In the genomic region with DNA sequence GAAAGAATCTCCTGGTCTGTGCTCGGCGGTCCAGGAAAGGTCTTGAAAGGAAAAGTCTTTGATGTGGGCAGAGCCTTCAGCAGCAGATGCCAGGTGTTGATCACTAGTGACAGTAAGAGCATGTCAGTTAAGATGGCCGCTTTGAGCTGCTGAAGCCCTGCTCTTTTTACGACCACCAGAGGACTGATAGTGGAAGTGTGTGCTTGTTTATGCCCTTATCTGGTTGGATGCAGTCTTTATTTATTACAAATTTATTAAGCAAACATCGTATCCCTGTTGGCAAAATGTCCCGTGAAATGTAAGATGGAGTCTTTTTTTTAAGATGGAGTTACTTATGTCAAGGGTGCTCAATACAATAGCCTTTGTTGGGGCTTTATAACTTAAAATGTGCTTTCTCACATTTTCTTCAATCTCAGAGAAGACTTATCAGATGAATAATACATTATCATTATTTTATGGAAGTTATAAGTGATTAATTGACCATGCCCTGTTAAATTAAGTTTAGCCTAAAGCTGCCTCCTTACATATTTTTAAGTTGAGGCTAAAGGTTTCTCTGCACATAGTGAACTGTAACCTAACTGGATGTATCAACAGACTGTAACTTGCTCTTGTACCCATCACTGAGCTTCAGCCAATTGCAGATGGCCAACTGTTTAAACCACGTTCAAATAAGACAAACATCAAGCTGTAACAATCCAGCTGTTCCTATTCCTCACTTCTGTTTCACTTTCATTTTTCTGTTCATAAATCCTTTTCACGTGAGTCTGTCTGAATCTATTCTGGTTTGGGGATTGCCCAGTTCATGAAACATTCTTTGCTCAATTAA, we compare ENCODE assay signal across 8 cellular contexts.
A peak's percentile ranks its signal among the peaks of the same experiment; 100 is the strongest.
DNase-seq lines count a peak whose midpoint lies in the region; ATAC-seq and TF ChIP-seq lines count a peak whose summit lies in the region.

No MANE protein-coding gene starts in this region.

- TF ChIP-seq CTCF in nephron progenitor cell (IDR thresholded peaks at IDR 0.05) (no peak), H9 (conservative IDR thresholded peaks at IDR 0.05) (no peak), ascending aorta (IDR thresholded peaks at IDR 0.05) (no peak)

- no peaks in the 10 kb centered on the region for H3K4me1 ChIP-seq in H9 (ENCODE audit: insufficient read depth, low read length)
- H3K4me1 ChIP-seq in ascending aorta: no peaks in the 10 kb centered on the region

- intact Hi-C loops in activated naive CD4-positive, alpha-beta T cell treated with anti-CD3 and anti-CD28 coated beads for 36 hours (cut with micrococcal nuclease): loop anchor here (1.0 to 5.0 kb wide), 6 partner anchors 49 to 1825 kb away; partner anchors contain the start of gene CCDC71L
- intact Hi-C loops in ascending aorta (cut with DNase I): no loop called here

- ATAC-seq in HG03045 (IDR thresholded peaks at IDR 0.05; ENCODE audit: unreplicated experiment): peak; percentile 53
- peak; percentile 59 for ATAC-seq in activated CD8-positive, alpha-beta T cell treated with anti-CD3 and anti-CD28 coated beads, Interleukin-2, amount 10 ng/mL, durations not matched to agents 7 days and 5 days

- no peaks in the 10 kb centered on the region for H3K36me3 Mint-ChIP-seq in activated naive CD4-positive, alpha-beta T cell treated with anti-CD3 and anti-CD28 coated beads for 36 hours (ENCODE audit: low read depth)
- no peaks in the 10 kb centered on the region for H3K36me3 Mint-ChIP-seq in activated CD8-positive, alpha-beta T cell treated with anti-CD3 and anti-CD28 coated beads, Interleukin-2, amount 10 ng/mL, durations not matched to agents 7 days and 5 days (ENCODE audit: low read depth)
- H3K36me3 Mint-ChIP-seq in nephron progenitor cell (ENCODE audit: low read depth) (no peaks in the 10 kb centered on the region), H9 (ENCODE audit: insufficient read depth in 1 of 3, low read depth in 3 of 3) (no peaks in the 10 kb centered on the region)

- H3K9ac ChIP-seq in H9 (ENCODE audit: extremely low read depth, insufficient read length, low read length): no peak overlapping the region

- H3K4me2 ChIP-seq in H9 (ENCODE audit: insufficient read depth, insufficient read length, low read length): no peak overlapping the region

- POLR2A ChIA-PET in activated CD8-positive, alpha-beta T cell treated with anti-CD3 and anti-CD28 coated beads, Interleukin-2, amount 10 ng/mL, durations not matched to agents 7 days and 5 days (lab: Charles Lee): interaction anchor here (0.8 kb wide), 1 partner anchor 110 kb away, joined by 3 read pairs; no protein-coding TSS in a partner anchor

- peak overlapping the region in 1 of 2 donors; percentile 19 for H3K4me3 ChIP-seq in ascending aorta

- peak overlapping the region; percentile 13 for H3K27ac Mint-ChIP-seq in activated naive CD4-positive, alpha-beta T cell treated with anti-CD3 and anti-CD28 coated beads for 36 hours
- H3K27ac Mint-ChIP-seq in activated CD8-positive, alpha-beta T cell treated with anti-CD3 and anti-CD28 coated beads, Interleukin-2, amount 10 ng/mL, durations not matched to agents 7 days and 5 days: peak overlapping the region; percentile 73
- H3K27ac Mint-ChIP-seq in nephron progenitor cell (peak overlapping the region; percentile 28), H9 (no peak overlapping the region; a peak in 1 of 7 replicates)

- H3K27ac ChIP-seq in H9 (ENCODE audit: insufficient read length, low read depth, low read length) (no peak overlapping the region), ascending aorta (no peak overlapping the region)

- H3K9me3 Mint-ChIP-seq in activated naive CD4-positive, alpha-beta T cell treated with anti-CD3 and anti-CD28 coated beads for 36 hours: no peaks in the 10 kb centered on the region
- no peaks in the 10 kb centered on the region for H3K9me3 Mint-ChIP-seq in activated CD8-positive, alpha-beta T cell treated with anti-CD3 and anti-CD28 coated beads, Interleukin-2, amount 10 ng/mL, durations not matched to agents 7 days and 5 days (ENCODE audit: insufficient read depth)
- H3K9me3 Mint-ChIP-seq in nephron progenitor cell: no peaks in the 10 kb centered on the region
- no peaks in the 10 kb centered on the region for H3K9me3 Mint-ChIP-seq in H9

- WGBS in H9 (ENCODE audit: extremely low coverage, insufficient read length, low lambda C conversion rate): no CpG with 5 or more reads among the region's 8 CpGs

- no peak overlapping the region for H3K4ac ChIP-seq in H9 (ENCODE audit: low read depth, low read length)

- H4K91ac ChIP-seq in H9 (ENCODE audit: insufficient read length, low read depth, low read length): no peak overlapping the region

- H2BK12ac ChIP-seq in H9 (ENCODE audit: insufficient read length, low read depth, low read length): no peak overlapping the region

- H3K9me3 ChIP-seq in H9 (ENCODE audit: control insufficient read depth, low read depth, low read length): no peaks in the 10 kb centered on the region
- no peaks in the 10 kb centered on the region for H3K9me3 ChIP-seq in ascending aorta

- H2BK5ac ChIP-seq in H9 (ENCODE audit: insufficient read length, low read length): no peak overlapping the region

- peaks cover 43% of the 10 kb centered on the region for H3K4me1 Mint-ChIP-seq in activated naive CD4-positive, alpha-beta T cell treated with anti-CD3 and anti-CD28 coated beads for 36 hours (ENCODE audit: low read depth)
- H3K4me1 Mint-ChIP-seq in activated CD8-positive, alpha-beta T cell treated with anti-CD3 and anti-CD28 coated beads, Interleukin-2, amount 10 ng/mL, durations not matched to agents 7 days and 5 days (ENCODE audit: low read depth): peaks cover 16% of the 10 kb centered on the region
- H3K4me1 Mint-ChIP-seq in nephron progenitor cell: no peaks in the 10 kb centered on the region
- no peaks in the 10 kb centered on the region for H3K4me1 Mint-ChIP-seq in H9

- H2AK5ac ChIP-seq in H9 (ENCODE audit: insufficient read length, low read length): no peak overlapping the region

- no peak overlapping the region for H2AFZ ChIP-seq in H9 (ENCODE audit: low read length)

- H2BK20ac ChIP-seq in H9 (ENCODE audit: low read depth, low read length, poor library complexity, severe bottlenecking): no peak overlapping the region

- H2BK15ac ChIP-seq in H9 (ENCODE audit: low read depth, low read length): no peak overlapping the region

- H3K79me2 ChIP-seq in H9 (ENCODE audit: insufficient read depth, low read length): no peaks in the 10 kb centered on the region

- peak overlapping the region; percentile 20 for H3K4me3 Mint-ChIP-seq in activated naive CD4-positive, alpha-beta T cell treated with anti-CD3 and anti-CD28 coated beads for 36 hours
- H3K4me3 Mint-ChIP-seq in activated CD8-positive, alpha-beta T cell treated with anti-CD3 and anti-CD28 coated beads, Interleukin-2, amount 10 ng/mL, durations not matched to agents 7 days and 5 days: peak overlapping the region; percentile 58
- H3K4me3 Mint-ChIP-seq in nephron progenitor cell: no peak overlapping the region
- no peak overlapping the region for H3K4me3 Mint-ChIP-seq in H9

- H3K23ac ChIP-seq in H9 (ENCODE audit: insufficient read length, low read depth, low read length): no peak overlapping the region

- no peaks in the 10 kb centered on the region for H3K27me3 Mint-ChIP-seq in activated naive CD4-positive, alpha-beta T cell treated with anti-CD3 and anti-CD28 coated beads for 36 hours (ENCODE audit: low read depth)
- H3K27me3 Mint-ChIP-seq in activated CD8-positive, alpha-beta T cell treated with anti-CD3 and anti-CD28 coated beads, Interleukin-2, amount 10 ng/mL, durations not matched to agents 7 days and 5 days (ENCODE audit: low read depth): no peaks in the 10 kb centered on the region
- H3K27me3 Mint-ChIP-seq in nephron progenitor cell (ENCODE audit: low read depth, poor library complexity): peaks cover 6% of the 10 kb centered on the region
- no peaks in the 10 kb centered on the region; the same call in 1 of the 2 replicates for H3K27me3 Mint-ChIP-seq in H9 (ENCODE audit: low read depth)

- no peaks in the 10 kb centered on the region for H4K20me1 ChIP-seq in H9 (ENCODE audit: control insufficient read depth, insufficient read depth, insufficient read length)

- no peak overlapping the region for H4K5ac ChIP-seq in H9 (ENCODE audit: insufficient read length, low read depth, low read length)

- H3K56ac ChIP-seq in H9 (ENCODE audit: insufficient read length, low read depth, low read length): no peak overlapping the region

- no peaks in the 10 kb centered on the region for H3K79me1 ChIP-seq in H9 (ENCODE audit: insufficient read depth, low read depth, low read length, poor library complexity, severe bottlenecking)

- H3T11ph ChIP-seq in H9 (ENCODE audit: low read length): no peak overlapping the region

- H3K23me2 ChIP-seq in H9 (ENCODE audit: insufficient read length, low read depth, low read length, poor library complexity, severe bottlenecking): no peaks in the 10 kb centered on the region

- H4K8ac ChIP-seq in H9 (replicated peaks; ENCODE audit: insufficient read length, low read depth, low read length): no peak overlapping the region

- H3K14ac ChIP-seq in H9 (ENCODE audit: insufficient read depth, low read length): no peak overlapping the region

- no peaks in the 10 kb centered on the region for H3K36me3 ChIP-seq in ascending aorta

- H3K27me3 ChIP-seq in H9 (ENCODE audit: insufficient read depth, low read length): no peaks in the 10 kb centered on the region
- H3K27me3 ChIP-seq in ascending aorta: no peaks in the 10 kb centered on the region

- H2BK120ac ChIP-seq in H9 (ENCODE audit: low read depth, low read length, poor library complexity, severe bottlenecking): no peak overlapping the region

- CTCF ChIA-PET in activated naive CD4-positive, alpha-beta T cell treated with anti-CD3 and anti-CD28 coated beads for 36 hours (lab: Charles Lee): interaction anchor here (0.6 to 4.6 kb wide), 6 partner anchors 12 to 976 kb away, joined by 3 to 23 read pairs (median 3); partner anchors contain the start of gene CCDC71L
- CTCF ChIA-PET in activated CD8-positive, alpha-beta T cell treated with anti-CD3 and anti-CD28 coated beads, Interleukin-2, amount 10 ng/mL, durations not matched to agents 7 days and 5 days (lab: Charles Lee): interaction anchor here (0.9 to 2.0 kb wide), 7 partner anchors 11 to 112 kb away, joined by 3 to 5 read pairs (median 4); partner anchors contain the start of gene CCDC71L

- DNase-seq in activated naive CD4-positive, alpha-beta T cell treated with anti-CD3 and anti-CD28 coated beads for 36 hours: peak; percentile 25
- DNase-seq in activated naive CD4-positive, alpha-beta T cell treated with Interleukin-2 at 50 U/mL for 16 hours: no peak
- no peak for DNase-seq in activated CD8-positive, alpha-beta T cell treated with anti-CD3 and anti-CD28 coated beads, Interleukin-2, amount 10 ng/mL, durations not matched to agents 7 days and 5 days
- no peak for DNase-seq in nephron progenitor cell
- no peak for DNase-seq in SIG-M5 treated with dmso at 0.1 percent for 504 hours (lab: John Stamatoyannopoulos, UW; ENCODE audit: unreplicated experiment)
- no peak for DNase-seq in H9
- DNase-seq in ascending aorta (ENCODE audit: low spot score in 2 of 2): no peak

- no peak overlapping the region for H3K18ac ChIP-seq in H9 (ENCODE audit: insufficient read length, low read depth, low read length)

Comparison
In these comparisons a context has a peak if more than half of its experiments do, and no peak if none do; other contexts are left out.
1. H3K27ac Mint-ChIP-seq: peak in activated naive CD4-positive, alpha-beta T cell treated with anti-CD3 and anti-CD28 coated beads for 36 hours (single experiment), activated CD8-positive, alpha-beta T cell treated with anti-CD3 and anti-CD28 coated beads, Interleukin-2, amount 10 ng/mL, durations not matched to agents 7 days and 5 days (single experiment) and nephron progenitor cell (single experiment); none in H9 (0 of 3).
2. H3K4me3 Mint-ChIP-seq: peak in activated naive CD4-positive, alpha-beta T cell treated with anti-CD3 and anti-CD28 coated beads for 36 hours (single experiment) and activated CD8-positive, alpha-beta T cell treated with anti-CD3 and anti-CD28 coated beads, Interleukin-2, amount 10 ng/mL, durations not matched to agents 7 days and 5 days (single experiment); none in nephron progenitor cell (single experiment) and H9 (0 of 2).